Comparison of ENCODE assay signal across 1 cellular context in the genomic region with DNA sequence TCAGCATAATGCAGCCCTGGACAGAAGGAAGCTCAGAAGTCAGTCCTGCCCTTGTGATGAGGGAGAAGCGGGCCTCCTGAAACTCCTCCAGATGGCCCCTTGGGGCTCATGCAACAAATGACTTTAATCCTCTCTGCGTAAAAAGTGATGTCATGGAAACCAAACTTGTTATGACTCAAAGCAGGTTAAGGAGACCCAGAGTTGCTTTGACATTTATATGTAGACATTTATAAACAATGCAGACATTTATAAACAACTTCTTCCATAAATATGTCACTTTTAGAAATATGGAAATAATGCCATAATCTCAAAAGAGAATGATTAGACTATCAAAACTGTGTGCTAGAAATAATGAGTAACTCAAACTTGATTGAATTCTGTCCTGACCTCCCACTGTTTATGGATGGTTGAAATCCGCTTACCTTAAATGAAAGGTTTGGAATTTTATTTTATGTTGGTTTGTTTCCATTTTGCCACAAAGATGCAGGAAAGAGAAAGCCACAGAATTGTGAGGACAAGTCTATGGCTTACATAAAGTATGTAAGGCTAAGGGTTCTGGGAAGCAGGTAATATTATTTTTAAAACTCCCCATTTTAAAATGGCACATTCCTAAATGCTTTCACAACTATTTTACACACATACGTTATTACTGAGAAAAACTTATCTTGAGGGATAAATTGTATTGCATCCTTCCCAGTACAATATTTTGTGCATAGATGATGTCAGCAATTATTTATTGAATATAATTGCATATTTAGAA.
A peak's percentile ranks its signal among the peaks of the same experiment; 100 is the strongest.
TF ChIP-seq lines count a peak whose summit lies in the region.

No MANE protein-coding gene starts in this region.

TF ChIP-seq in HEK293, 187 proteins besides CTCF, POLR2A, EP300 and RAD21 (continued from another document and continues in another):
- TF ChIP-seq, protein P1, sequence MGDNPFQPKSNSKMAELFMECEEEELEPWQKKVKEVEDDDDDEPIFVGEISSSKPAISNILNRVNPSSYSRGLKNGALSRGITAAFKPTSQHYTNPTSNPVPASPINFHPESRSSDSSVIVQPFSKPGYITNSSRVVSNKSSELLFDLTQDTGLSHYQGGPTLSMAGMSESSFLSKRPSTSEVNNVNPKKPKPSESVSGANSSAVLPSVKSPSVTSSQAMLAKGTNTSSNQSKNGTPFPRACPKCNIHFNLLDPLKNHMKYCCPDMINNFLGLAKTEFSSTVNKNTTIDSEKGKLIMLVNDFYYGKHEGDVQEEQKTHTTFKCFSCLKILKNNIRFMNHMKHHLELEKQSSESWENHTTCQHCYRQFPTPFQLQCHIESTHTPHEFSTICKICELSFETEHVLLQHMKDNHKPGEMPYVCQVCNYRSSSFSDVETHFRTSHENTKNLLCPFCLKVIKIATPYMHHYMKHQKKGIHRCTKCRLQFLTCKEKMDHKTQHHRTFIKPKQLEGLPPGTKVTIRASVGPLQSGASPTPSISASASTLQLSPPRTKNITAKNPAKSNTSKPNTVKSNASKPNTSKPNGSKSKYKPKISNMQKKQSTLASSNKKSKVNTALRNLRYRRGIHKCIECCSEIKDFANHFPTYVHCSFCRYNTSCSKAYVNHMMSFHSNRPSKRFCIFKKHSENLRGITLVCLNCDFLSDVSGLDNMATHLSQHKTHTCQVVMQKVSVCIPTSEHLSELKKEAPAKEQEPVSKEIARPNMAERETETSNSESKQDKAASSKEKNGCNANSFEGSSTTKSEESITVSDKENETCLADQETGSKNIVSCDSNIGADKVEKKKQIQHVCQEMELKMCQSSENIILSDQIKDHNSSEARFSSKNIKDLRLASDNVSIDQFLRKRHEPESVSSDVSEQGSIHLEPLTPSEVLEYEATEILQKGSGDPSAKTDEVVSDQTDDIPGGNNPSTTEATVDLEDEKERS (tag by site-specific recombination; IDR thresholded peaks at IDR 0.05): no peak
- TF ChIP-seq YY1 (tag by site-specific recombination; IDR thresholded peaks at IDR 0.05): no peak
- TF ChIP-seq, protein P2, sequence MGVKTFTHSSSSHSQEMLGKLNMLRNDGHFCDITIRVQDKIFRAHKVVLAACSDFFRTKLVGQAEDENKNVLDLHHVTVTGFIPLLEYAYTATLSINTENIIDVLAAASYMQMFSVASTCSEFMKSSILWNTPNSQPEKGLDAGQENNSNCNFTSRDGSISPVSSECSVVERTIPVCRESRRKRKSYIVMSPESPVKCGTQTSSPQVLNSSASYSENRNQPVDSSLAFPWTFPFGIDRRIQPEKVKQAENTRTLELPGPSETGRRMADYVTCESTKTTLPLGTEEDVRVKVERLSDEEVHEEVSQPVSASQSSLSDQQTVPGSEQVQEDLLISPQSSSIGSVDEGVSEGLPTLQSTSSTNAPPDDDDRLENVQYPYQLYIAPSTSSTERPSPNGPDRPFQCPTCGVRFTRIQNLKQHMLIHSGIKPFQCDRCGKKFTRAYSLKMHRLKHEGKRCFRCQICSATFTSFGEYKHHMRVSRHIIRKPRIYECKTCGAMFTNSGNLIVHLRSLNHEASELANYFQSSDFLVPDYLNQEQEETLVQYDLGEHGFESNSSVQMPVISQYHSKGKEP (tag by site-specific recombination; IDR thresholded peaks at IDR 0.05): peak; percentile 64
- peak; percentile 29; the same call in 1 of the 2 replicates for TF ChIP-seq ZNF24 (tag by site-specific recombination; IDR thresholded peaks at IDR 0.05)
- TF ChIP-seq ZNF510 (tag by site-specific recombination; IDR thresholded peaks at IDR 0.05; ENCODE audit: insufficient replicate concordance): no peak
- no peak for TF ChIP-seq ZNF501 (tag by site-specific recombination; IDR thresholded peaks at IDR 0.05)
- no peak for TF ChIP-seq ZNF16 (tag by site-specific recombination; IDR thresholded peaks at IDR 0.05; ENCODE audit: low read depth)
- peak; percentile 8 for TF ChIP-seq ZNF529 (tag by site-specific recombination; IDR thresholded peaks at IDR 0.05; ENCODE audit: insufficient replicate concordance)
- TF ChIP-seq ZNF302 (tag by site-specific recombination; IDR thresholded peaks at IDR 0.05; ENCODE audit: low read depth): no peak
- TF ChIP-seq ZNF48 (tag by site-specific recombination; IDR thresholded peaks at IDR 0.05): no peak
- no peak for TF ChIP-seq ZNF132 (tag by site-specific recombination; IDR thresholded peaks at IDR 0.05; ENCODE audit: borderline replicate concordance)
- TF ChIP-seq, protein P3, sequence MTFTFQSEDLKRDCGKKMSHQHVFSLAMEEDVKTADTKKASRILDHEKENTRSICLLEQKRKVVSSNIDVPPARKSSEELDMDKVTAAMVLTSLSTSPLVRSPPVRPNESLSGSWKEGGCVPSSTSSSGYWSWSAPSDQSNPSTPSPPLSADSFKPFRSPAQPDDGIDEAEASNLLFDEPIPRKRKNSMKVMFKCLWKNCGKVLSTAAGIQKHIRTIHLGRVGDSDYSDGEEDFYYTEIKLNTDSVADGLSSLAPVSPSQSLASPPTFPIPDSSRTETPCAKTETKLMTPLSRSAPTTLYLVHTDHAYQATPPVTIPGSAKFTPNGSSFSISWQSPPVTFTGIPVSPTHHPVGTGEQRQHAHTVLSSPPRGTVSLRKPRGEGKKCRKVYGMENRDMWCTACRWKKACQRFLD (tag by site-specific recombination; IDR thresholded peaks at IDR 0.05): no peak
- no peak for TF ChIP-seq ZNF211 (tag by site-specific recombination; IDR thresholded peaks at IDR 0.05; ENCODE audit: low read depth)
- TF ChIP-seq, protein P4, sequence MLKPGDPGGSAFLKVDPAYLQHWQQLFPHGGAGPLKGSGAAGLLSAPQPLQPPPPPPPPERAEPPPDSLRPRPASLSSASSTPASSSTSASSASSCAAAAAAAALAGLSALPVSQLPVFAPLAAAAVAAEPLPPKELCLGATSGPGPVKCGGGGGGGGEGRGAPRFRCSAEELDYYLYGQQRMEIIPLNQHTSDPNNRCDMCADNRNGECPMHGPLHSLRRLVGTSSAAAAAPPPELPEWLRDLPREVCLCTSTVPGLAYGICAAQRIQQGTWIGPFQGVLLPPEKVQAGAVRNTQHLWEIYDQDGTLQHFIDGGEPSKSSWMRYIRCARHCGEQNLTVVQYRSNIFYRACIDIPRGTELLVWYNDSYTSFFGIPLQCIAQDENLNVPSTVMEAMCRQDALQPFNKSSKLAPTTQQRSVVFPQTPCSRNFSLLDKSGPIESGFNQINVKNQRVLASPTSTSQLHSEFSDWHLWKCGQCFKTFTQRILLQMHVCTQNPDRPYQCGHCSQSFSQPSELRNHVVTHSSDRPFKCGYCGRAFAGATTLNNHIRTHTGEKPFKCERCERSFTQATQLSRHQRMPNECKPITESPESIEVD (tag by site-specific recombination; IDR thresholded peaks at IDR 0.05): peak; percentile 87
- no peak for TF ChIP-seq RBAK (tag by site-specific recombination; IDR thresholded peaks at IDR 0.05)
- no peak for TF ChIP-seq ZNF114 (tag by site-specific recombination; IDR thresholded peaks at IDR 0.05)
- TF ChIP-seq TRIM28 (IDR thresholded peaks at IDR 0.05; ENCODE audit: borderline replicate concordance, low read length): no peak
- TF ChIP-seq, protein P5, sequence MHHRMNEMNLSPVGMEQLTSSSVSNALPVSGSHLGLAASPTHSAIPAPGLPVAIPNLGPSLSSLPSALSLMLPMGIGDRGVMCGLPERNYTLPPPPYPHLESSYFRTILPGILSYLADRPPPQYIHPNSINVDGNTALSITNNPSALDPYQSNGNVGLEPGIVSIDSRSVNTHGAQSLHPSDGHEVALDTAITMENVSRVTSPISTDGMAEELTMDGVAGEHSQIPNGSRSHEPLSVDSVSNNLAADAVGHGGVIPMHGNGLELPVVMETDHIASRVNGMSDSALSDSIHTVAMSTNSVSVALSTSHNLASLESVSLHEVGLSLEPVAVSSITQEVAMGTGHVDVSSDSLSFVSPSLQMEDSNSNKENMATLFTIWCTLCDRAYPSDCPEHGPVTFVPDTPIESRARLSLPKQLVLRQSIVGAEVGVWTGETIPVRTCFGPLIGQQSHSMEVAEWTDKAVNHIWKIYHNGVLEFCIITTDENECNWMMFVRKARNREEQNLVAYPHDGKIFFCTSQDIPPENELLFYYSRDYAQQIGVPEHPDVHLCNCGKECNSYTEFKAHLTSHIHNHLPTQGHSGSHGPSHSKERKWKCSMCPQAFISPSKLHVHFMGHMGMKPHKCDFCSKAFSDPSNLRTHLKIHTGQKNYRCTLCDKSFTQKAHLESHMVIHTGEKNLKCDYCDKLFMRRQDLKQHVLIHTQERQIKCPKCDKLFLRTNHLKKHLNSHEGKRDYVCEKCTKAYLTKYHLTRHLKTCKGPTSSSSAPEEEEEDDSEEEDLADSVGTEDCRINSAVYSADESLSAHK (tag by site-specific recombination; IDR thresholded peaks at IDR 0.05): peak; percentile 99
- no peak for TF ChIP-seq SP3 (tag by site-specific recombination; IDR thresholded peaks at IDR 0.05)
- no peak for TF ChIP-seq ZNF311 (tag by site-specific recombination; IDR thresholded peaks at IDR 0.05; ENCODE audit: borderline replicate concordance)
- no peak for TF ChIP-seq ZNF544 (tag by site-specific recombination; IDR thresholded peaks at IDR 0.05)
- TF ChIP-seq ZNF133 (tag by site-specific recombination; IDR thresholded peaks at IDR 0.05): no peak
- TF ChIP-seq, protein P6, sequence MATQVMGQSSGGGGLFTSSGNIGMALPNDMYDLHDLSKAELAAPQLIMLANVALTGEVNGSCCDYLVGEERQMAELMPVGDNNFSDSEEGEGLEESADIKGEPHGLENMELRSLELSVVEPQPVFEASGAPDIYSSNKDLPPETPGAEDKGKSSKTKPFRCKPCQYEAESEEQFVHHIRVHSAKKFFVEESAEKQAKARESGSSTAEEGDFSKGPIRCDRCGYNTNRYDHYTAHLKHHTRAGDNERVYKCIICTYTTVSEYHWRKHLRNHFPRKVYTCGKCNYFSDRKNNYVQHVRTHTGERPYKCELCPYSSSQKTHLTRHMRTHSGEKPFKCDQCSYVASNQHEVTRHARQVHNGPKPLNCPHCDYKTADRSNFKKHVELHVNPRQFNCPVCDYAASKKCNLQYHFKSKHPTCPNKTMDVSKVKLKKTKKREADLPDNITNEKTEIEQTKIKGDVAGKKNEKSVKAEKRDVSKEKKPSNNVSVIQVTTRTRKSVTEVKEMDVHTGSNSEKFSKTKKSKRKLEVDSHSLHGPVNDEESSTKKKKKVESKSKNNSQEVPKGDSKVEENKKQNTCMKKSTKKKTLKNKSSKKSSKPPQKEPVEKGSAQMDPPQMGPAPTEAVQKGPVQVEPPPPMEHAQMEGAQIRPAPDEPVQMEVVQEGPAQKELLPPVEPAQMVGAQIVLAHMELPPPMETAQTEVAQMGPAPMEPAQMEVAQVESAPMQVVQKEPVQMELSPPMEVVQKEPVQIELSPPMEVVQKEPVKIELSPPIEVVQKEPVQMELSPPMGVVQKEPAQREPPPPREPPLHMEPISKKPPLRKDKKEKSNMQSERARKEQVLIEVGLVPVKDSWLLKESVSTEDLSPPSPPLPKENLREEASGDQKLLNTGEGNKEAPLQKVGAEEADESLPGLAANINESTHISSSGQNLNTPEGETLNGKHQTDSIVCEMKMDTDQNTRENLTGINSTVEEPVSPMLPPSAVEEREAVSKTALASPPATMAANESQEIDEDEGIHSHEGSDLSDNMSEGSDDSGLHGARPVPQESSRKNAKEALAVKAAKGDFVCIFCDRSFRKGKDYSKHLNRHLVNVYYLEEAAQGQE (tag by site-specific recombination; IDR thresholded peaks at IDR 0.05): no peak
- TF ChIP-seq GLI4 (tag by site-specific recombination; IDR thresholded peaks at IDR 0.05): no peak
- peak; percentile 91 for TF ChIP-seq ZNF629 (tag by site-specific recombination; IDR thresholded peaks at IDR 0.05)
- no peak for TF ChIP-seq ZNF112 (tag by site-specific recombination; IDR thresholded peaks at IDR 0.05)
- no peak for TF ChIP-seq ZNF169 (tag by site-specific recombination; IDR thresholded peaks at IDR 0.05)
- TF ChIP-seq HOXA7 (CRISPR knock-in tag; IDR thresholded peaks at IDR 0.05; ENCODE audit: borderline replicate concordance): no peak
- no peak for TF ChIP-seq ZNF530 (tag by site-specific recombination; IDR thresholded peaks at IDR 0.05; ENCODE audit: low read depth)
- TF ChIP-seq ZNF184 (tag by site-specific recombination; IDR thresholded peaks at IDR 0.05): peak; percentile 75; the same call in 1 of the 2 replicates
- TF ChIP-seq ZNF223 (tag by site-specific recombination; IDR thresholded peaks at IDR 0.05): no peak
- TF ChIP-seq ZFHX2 (tag by site-specific recombination; conservative IDR thresholded peaks at IDR 0.05): no peak
- TF ChIP-seq, protein P7, sequence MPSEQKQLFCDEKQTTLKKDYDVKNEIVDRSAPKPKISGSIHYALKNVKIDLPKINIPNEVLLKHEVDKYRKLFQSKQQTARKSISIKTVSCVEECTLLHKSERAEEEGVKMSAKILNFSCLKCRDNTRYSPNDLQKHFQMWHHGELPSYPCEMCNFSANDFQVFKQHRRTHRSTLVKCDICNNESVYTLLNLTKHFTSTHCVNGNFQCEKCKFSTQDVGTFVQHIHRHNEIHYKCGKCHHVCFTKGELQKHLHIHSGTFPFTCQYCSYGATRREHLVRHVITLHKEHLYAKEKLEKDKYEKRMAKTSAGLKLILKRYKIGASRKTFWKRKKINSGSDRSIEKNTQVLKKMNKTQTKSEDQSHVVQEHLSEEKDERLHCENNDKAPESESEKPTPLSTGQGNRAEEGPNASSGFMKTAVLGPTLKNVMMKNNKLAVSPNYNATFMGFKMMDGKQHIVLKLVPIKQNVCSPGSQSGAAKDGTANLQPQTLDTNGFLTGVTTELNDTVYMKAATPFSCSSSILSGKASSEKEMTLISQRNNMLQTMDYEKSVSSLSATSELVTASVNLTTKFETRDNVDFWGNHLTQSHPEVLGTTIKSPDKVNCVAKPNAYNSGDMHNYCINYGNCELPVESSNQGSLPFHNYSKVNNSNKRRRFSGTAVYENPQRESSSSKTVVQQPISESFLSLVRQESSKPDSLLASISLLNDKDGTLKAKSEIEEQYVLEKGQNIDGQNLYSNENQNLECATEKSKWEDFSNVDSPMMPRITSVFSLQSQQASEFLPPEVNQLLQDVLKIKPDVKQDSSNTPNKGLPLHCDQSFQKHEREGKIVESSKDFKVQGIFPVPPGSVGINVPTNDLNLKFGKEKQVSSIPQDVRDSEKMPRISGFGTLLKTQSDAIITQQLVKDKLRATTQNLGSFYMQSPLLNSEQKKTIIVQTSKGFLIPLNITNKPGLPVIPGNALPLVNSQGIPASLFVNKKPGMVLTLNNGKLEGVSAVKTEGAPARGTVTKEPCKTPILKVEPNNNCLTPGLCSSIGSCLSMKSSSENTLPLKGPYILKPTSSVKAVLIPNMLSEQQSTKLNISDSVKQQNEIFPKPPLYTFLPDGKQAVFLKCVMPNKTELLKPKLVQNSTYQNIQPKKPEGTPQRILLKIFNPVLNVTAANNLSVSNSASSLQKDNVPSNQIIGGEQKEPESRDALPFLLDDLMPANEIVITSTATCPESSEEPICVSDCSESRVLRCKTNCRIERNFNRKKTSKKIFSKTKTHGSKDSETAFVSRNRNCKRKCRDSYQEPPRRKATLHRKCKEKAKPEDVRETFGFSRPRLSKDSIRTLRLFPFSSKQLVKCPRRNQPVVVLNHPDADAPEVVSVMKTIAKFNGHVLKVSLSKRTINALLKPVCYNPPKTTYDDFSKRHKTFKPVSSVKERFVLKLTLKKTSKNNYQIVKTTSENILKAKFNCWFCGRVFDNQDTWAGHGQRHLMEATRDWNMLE (tag by site-specific recombination; conservative IDR thresholded peaks at IDR 0.05; ENCODE audit: low read depth): no peak
- no peak for TF ChIP-seq ZNF423 (tag by site-specific recombination; IDR thresholded peaks at IDR 0.05)
- TF ChIP-seq, protein P8, sequence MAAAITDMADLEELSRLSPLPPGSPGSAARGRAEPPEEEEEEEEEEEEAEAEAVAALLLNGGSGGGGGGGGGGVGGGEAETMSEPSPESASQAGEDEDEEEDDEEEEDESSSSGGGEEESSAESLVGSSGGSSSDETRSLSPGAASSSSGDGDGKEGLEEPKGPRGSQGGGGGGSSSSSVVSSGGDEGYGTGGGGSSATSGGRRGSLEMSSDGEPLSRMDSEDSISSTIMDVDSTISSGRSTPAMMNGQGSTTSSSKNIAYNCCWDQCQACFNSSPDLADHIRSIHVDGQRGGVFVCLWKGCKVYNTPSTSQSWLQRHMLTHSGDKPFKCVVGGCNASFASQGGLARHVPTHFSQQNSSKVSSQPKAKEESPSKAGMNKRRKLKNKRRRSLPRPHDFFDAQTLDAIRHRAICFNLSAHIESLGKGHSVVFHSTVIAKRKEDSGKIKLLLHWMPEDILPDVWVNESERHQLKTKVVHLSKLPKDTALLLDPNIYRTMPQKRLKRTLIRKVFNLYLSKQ (tag by site-specific recombination; IDR thresholded peaks at IDR 0.05; ENCODE audit: borderline replicate concordance): no peak
